ENCODE assay signal across 16 cellular contexts in genomic region chr3:73530030-73530411, GRCh38.
DNase-seq lines count a peak whose midpoint lies in the region; ATAC-seq and TF ChIP-seq lines count a peak whose summit lies in the region.
"Had no signal": no experiment of that assay in that cellular context is flagged by ENCODE, and none has a peak within 500 bp of the region (broad histone marks: within the 10 kb centered on the region; RNA-seq: fewer than 3 reads in every experiment).

No MANE protein-coding gene starts in this region.

- intact Hi-C loops in ascending aorta (cut with DNase I): no loop called here

- no peaks in the 10 kb centered on the region for H3K9me3 ChIP-seq in ascending aorta

- H3K36me3 Mint-ChIP-seq in activated T-helper 17 cell treated with anti-CD3 and anti-CD28 coated beads, Interleukin-2, amount 50 U/mL, for 72 hours (ENCODE audit: low read depth): no peaks in the 10 kb centered on the region
- H3K36me3 Mint-ChIP-seq: stimulated activated memory B cell treated with anti-CD40 and anti-IgM and Interleukin-4, amounts not matched to agents 10 μg/mL and 1 μg/mL and 100 μg/mL, for 72 hours had no signal

- H3K4me3 ChIP-seq in ascending aorta: no peak overlapping the region

- peaks cover 8% of the 10 kb centered on the region for H3K27me3 Mint-ChIP-seq in activated T-helper 17 cell treated with anti-CD3 and anti-CD28 coated beads, Interleukin-2, amount 50 U/mL, for 72 hours
- H3K27me3 Mint-ChIP-seq: stimulated activated memory B cell treated with anti-CD40 and anti-IgM and Interleukin-4, amounts not matched to agents 10 μg/mL and 1 μg/mL and 100 μg/mL, for 72 hours had no signal

- no peaks in the 10 kb centered on the region for H3K36me3 ChIP-seq in ascending aorta

- no peaks in the 10 kb centered on the region for H3K9me3 Mint-ChIP-seq in activated T-helper 17 cell treated with anti-CD3 and anti-CD28 coated beads, Interleukin-2, amount 50 U/mL, for 72 hours

- H3K4me3 Mint-ChIP-seq in activated T-helper 17 cell treated with anti-CD3 and anti-CD28 coated beads, Interleukin-2, amount 50 U/mL, for 72 hours: no peak overlapping the region
- H3K4me3 Mint-ChIP-seq: effector memory CD8-positive, alpha-beta T cell; IgD-negative memory B cell; nephron progenitor cell; stimulated activated memory B cell treated with anti-CD40 and anti-IgM and Interleukin-4, amounts not matched to agents 10 μg/mL and 1 μg/mL and 100 μg/mL, for 72 hours had no signal

- no peak overlapping the region for H3K27ac Mint-ChIP-seq in activated T-helper 17 cell treated with anti-CD3 and anti-CD28 coated beads, Interleukin-2, amount 50 U/mL, for 72 hours
- H3K27ac Mint-ChIP-seq: effector memory CD8-positive, alpha-beta T cell; IgD-negative memory B cell; nephron progenitor cell; stimulated activated memory B cell treated with anti-CD40 and anti-IgM and Interleukin-4, amounts not matched to agents 10 μg/mL and 1 μg/mL and 100 μg/mL, for 72 hours had no signal

- TF ChIP-seq CTCF in AG09319 (IDR thresholded peaks at IDR 0.05; ENCODE audit: low read depth, low read length) (no peak), ascending aorta (IDR thresholded peaks at IDR 0.05) (no peak)

- H3K27me3 ChIP-seq in ascending aorta: no peaks in the 10 kb centered on the region

- H3K27ac ChIP-seq in ascending aorta: peak overlapping the region; percentile 26 to 52

- no peaks in the 10 kb centered on the region for H3K4me1 Mint-ChIP-seq in activated T-helper 17 cell treated with anti-CD3 and anti-CD28 coated beads, Interleukin-2, amount 50 U/mL, for 72 hours
- H3K4me1 Mint-ChIP-seq: IgD-negative memory B cell; stimulated activated memory B cell treated with anti-CD40 and anti-IgM and Interleukin-4, amounts not matched to agents 10 μg/mL and 1 μg/mL and 100 μg/mL, for 72 hours had no signal

- no peak for ATAC-seq in activated T-helper 17 cell treated with anti-CD3 and anti-CD28 coated beads, Interleukin-2, amount 50 U/mL, for 72 hours (replicated peaks)
- no peak for ATAC-seq in GM18517 (IDR thresholded peaks at IDR 0.05; ENCODE audit: unreplicated experiment)
- ATAC-seq: effector memory CD8-positive, alpha-beta T cell; left colon; stimulated activated memory B cell treated with anti-CD40 and anti-IgM and Interleukin-4, amounts not matched to agents 10 μg/mL and 1 μg/mL and 100 μg/mL, for 72 hours had no signal

- H3K4me1 ChIP-seq in ascending aorta: peaks cover 0 to 6% of the 10 kb centered on the region in 2 donors

- DNase-seq in AG09319 (ENCODE audit: extremely low read depth, low read depth) (peak; percentile 38), ascending aorta (ENCODE audit: low spot score in 2 of 2) (no peak), glomerular visceral epithelial cell (ENCODE audit: extremely low spot score) (peak; percentile 88), non-pigmented ciliary epithelial cell (ENCODE audit: low read depth) (peak; percentile 69), OCI-M2 (lab: John Stamatoyannopoulos, UW; ENCODE audit: unreplicated experiment) (no peak)
- no peak for DNase-seq in effector CD4-positive, alpha-beta T cell
- DNase-seq: activated effector memory CD4-positive, alpha-beta T cell treated with Interleukin-2 at 50 U/mL for 16 hours; effector memory CD8-positive, alpha-beta T cell; GOT3; left colon; NCI-H1048; nephron progenitor cell had no signal

Comparison
In these comparisons a context has a peak if more than half of its experiments do, and no peak if none do; other contexts are left out.
1. DNase-seq: peak in AG09319 (single experiment), glomerular visceral epithelial cell (single experiment) and non-pigmented ciliary epithelial cell (single experiment); none in ascending aorta (0 of 2), effector CD4-positive, alpha-beta T cell (single experiment) and OCI-M2 (single experiment).